In genomic region chr2:101985793-101986164, GRCh38 we compare ENCODE assay signal across 19 cellular contexts. TPM values are rescaled to one million over a fixed set of nuclear protein-coding genes. Genes with fewer than 3 reads are reported as not detected.
DNase-seq lines count a peak whose midpoint lies in the region; ATAC-seq, FAIRE-seq and TF ChIP-seq lines count a peak whose summit lies in the region.
"Had no signal": no experiment of that assay in that cellular context is flagged by ENCODE, and none has a peak within 500 bp of the region (broad histone marks: within the 10 kb centered on the region; RNA-seq: fewer than 3 reads in every experiment).

No MANE protein-coding gene starts in this region.

- no peak for TF ChIP-seq RAD21 in HepG2 (CRISPR knock-in tag; IDR thresholded peaks at IDR 0.05)

- H3K36me3 Mint-ChIP-seq in neural crest cell (ENCODE audit: low read depth): no peaks in the 10 kb centered on the region

- CTCF ChIA-PET in HepG2 (lab: Yijun Ruan, JAX; ENCODE audit: low intra/inter-chr PET ratio, low total read pairs): no interaction called here

- in situ Hi-C loops in HepG2 (cut with HindIII; ENCODE audit: extremely low pct_ligation_motif_present, low pct_unique_long_range_greater_than_20kb): no loop called here

- no peaks in the 10 kb centered on the region for H3K9me3 Mint-ChIP-seq in neural crest cell

- TF ChIP-seq EP300 in HepG2 (IDR thresholded peaks at IDR 0.05; ENCODE audit: low read depth in 2 of 2, low read length in 2 of 2): no peak
- TF ChIP-seq EP300 in HepG2 (CRISPR knock-in tag; IDR thresholded peaks at IDR 0.05; ENCODE audit: borderline replicate concordance): no peak

- H3K9ac ChIP-seq in HepG2 (ENCODE audit: insufficient read depth, low read depth, low read length): no peak overlapping the region

- POLR2A ChIA-PET in HepG2 (lab: Yijun Ruan, JAX): interaction anchor here (3.0 to 5.0 kb wide), 2 partner anchors 13 to 24 kb away, joined by 27 to 58 read pairs; no protein-coding TSS in a partner anchor

- H3K27ac ChIP-seq in HepG2 (ENCODE audit: extremely low read length, insufficient read depth, low read length) (no peak overlapping the region), right lobe of liver (no peak overlapping the region), esophagus (ENCODE audit: low read depth in 2 of 2, low read length in 1 of 2) (peak overlapping the region; percentile 1 to 16)
- H3K27ac ChIP-seq: A549, C4-2B had no signal

- H2AFZ ChIP-seq in HepG2 (ENCODE audit: low read length): no peak overlapping the region

- H3K27me3 Mint-ChIP-seq in neural crest cell (ENCODE audit: low read depth): peaks cover 3% of the 10 kb centered on the region

- DNase-seq in HepG2 (ENCODE audit: low spot score) (no peak), right lobe of liver (no peak), neural crest cell (ENCODE audit: low read depth, low spot score) (no peak), SKM-1 treated with dmso at 0.1 percent for 144 hours (lab: John Stamatoyannopoulos, UW; ENCODE audit: unreplicated experiment) (no peak)
- DNase-seq: HCEC 1CT, NCI-H1048, NCI-H146, NCI-H2081 treated with DMSO at 0.1 percent for 48 hours, NCI-H226, NCI-H526 treated with DMSO at 0.1 percent for 48 hours, OCI-M1 had no signal

- H3K36me3 ChIP-seq in HepG2 (replicated peaks in 1 of 2; ENCODE audit: control insufficient read depth in 1 of 2, insufficient read depth in 2 of 2, low read length in 2 of 2): no peaks in the 10 kb centered on the region
- H3K36me3 ChIP-seq in right lobe of liver: no peaks in the 10 kb centered on the region
- H3K36me3 ChIP-seq in esophagus (ENCODE audit: control insufficient read depth in 2 of 2, insufficient read depth in 2 of 2, low read length in 1 of 2): no peaks in the 10 kb centered on the region

- peaks cover 53% of the 10 kb centered on the region for H3K4me1 ChIP-seq in HepG2 (ENCODE audit: insufficient read depth, low read length)
- H3K4me1 ChIP-seq in right lobe of liver: peaks cover 0 to 15% (median 7%) of the 10 kb centered on the region in 4 donors
- peaks cover 2 to 17% of the 10 kb centered on the region in 2 donors for H3K4me1 ChIP-seq in esophagus (ENCODE audit: control insufficient read depth in 2 of 2, insufficient read depth in 2 of 2, low read length in 1 of 2)
- H3K4me1 ChIP-seq: A549 had no signal

- H3K4me1 Mint-ChIP-seq in neural crest cell: peaks cover 13% of the 10 kb centered on the region

- no peaks in the 10 kb centered on the region for H3K9me3 ChIP-seq in HepG2 (ENCODE audit: low read length)
- H3K9me3 ChIP-seq in right lobe of liver: no peaks in the 10 kb centered on the region
- H3K9me3 ChIP-seq in esophagus (ENCODE audit: control insufficient read depth in 2 of 2, insufficient read depth in 1 of 2, low read depth in 1 of 2, low read length in 1 of 2): no peaks in the 10 kb centered on the region
- H3K9me3 ChIP-seq: A549 had no signal

- ATAC-seq in HepG2: no peak
- no peak for ATAC-seq in right lobe of liver
- no peak for ATAC-seq in HG03442 (IDR thresholded peaks at IDR 0.05; ENCODE audit: unreplicated experiment)
- ATAC-seq in HG02623 (IDR thresholded peaks at IDR 0.05; ENCODE audit: unreplicated experiment): no peak
- ATAC-seq: A549 had no signal

- peak overlapping the region in 1 of 3 experiments; percentile 50; a peak in 2 of 6 replicates for H3K4me3 ChIP-seq in HepG2 (replicated peaks in 1 of 3; ENCODE audit: insufficient read depth in 1 of 3, low read depth in 2 of 3, low read length in 3 of 3)
- no peak overlapping the region for H3K4me3 ChIP-seq in right lobe of liver
- no peak overlapping the region for H3K4me3 ChIP-seq in esophagus (ENCODE audit: low read depth in 1 of 2, low read length in 2 of 2)
- H3K4me3 ChIP-seq: A549 had no signal

- intact Hi-C loops in HepG2 (cut with micrococcal nuclease; ENCODE audit: unreplicated experiment) (loop anchor here (2.0 to 10.0 kb wide), 4 partner anchors 23 to 101 kb away; no protein-coding TSS in a partner anchor), right lobe of liver (cut with DNase I) (loop anchor here in 1 of 2 donors (10.0 kb wide), 1 partner anchor 91 kb away; no protein-coding TSS in a partner anchor)

- peak overlapping the region; percentile 23 for H3K27ac Mint-ChIP-seq in neural crest cell (ENCODE audit: unreplicated experiment)

- H3K27me3 ChIP-seq in HepG2 (ENCODE audit: control insufficient read depth in 1 of 2, insufficient read depth in 2 of 2, low read length in 2 of 2) (peaks cover 0 to 19% of the 10 kb centered on the region in 2 experiments; a peak in 3 of 5 replicates), right lobe of liver (no peaks in the 10 kb centered on the region), esophagus (ENCODE audit: control insufficient read depth in 1 of 2, insufficient read depth in 2 of 2, low read length in 2 of 2) (no peaks in the 10 kb centered on the region)

- no peak for TF ChIP-seq CTCF in HepG2 (CRISPR knock-in tag; IDR thresholded peaks at IDR 0.05)
- TF ChIP-seq CTCF in right lobe of liver (IDR thresholded peaks at IDR 0.05): no peak
- TF ChIP-seq CTCF in neural crest cell (conservative IDR thresholded peaks at IDR 0.05): no peak

- BruUV-seq in HepG2 (replicated peaks; lab: Mats Ljungman, UMichigan): no TSS peak

- peak overlapping the region; percentile 76 for H3K4me2 ChIP-seq in HepG2 (ENCODE audit: low read depth, low read length)
- H3K4me2 ChIP-seq: A549 had no signal

- no peaks in the 10 kb centered on the region for H3K79me2 ChIP-seq in HepG2 (ENCODE audit: insufficient read depth, low read length)

- FAIRE-seq in HepG2 (lab: Jason Lieb, UNC): no peak
- FAIRE-seq: A549, G401.6, GM12892, GM19239 had no signal

- no peak for TF ChIP-seq POLR2A in HepG2 (IDR thresholded peaks at IDR 0.05; ENCODE audit: insufficient read depth in 1 of 2, low read depth in 2 of 2, low read length in 2 of 2)
- no peak for TF ChIP-seq POLR2A in right lobe of liver (IDR thresholded peaks at IDR 0.05)

- no peak overlapping the region for H3K4me3 Mint-ChIP-seq in neural crest cell

- H4K20me1 ChIP-seq in HepG2 (ENCODE audit: insufficient read depth, low read length): no peaks in the 10 kb centered on the region

- 28% methylated on average over 7 of the region's 7 CpGs for WGBS in HepG2 (ENCODE audit: low lambda C conversion rate)
- WGBS in right lobe of liver (ENCODE audit: insufficient coverage, low coverage, low lambda C conversion rate, missing lambda C conversion rate): 95% methylated on average over 3 of the region's 7 CpGs
- WGBS in esophagus, 2 donors: 54 to 63% methylated on average over 7 of the region's 7 CpGs

TF ChIP-seq in HepG2, 621 proteins besides CTCF, POLR2A, EP300 and RAD21 (continues in another document):
- TF ChIP-seq ZNF180 (CRISPR knock-in tag; IDR thresholded peaks at IDR 0.05; ENCODE audit: borderline replicate concordance, low read depth): no peak
- TF ChIP-seq ZBTB34 (CRISPR knock-in tag; IDR thresholded peaks at IDR 0.05): no peak
- no peak for TF ChIP-seq DNMT1 (CRISPR knock-in tag; IDR thresholded peaks at IDR 0.05)
- no peak for TF ChIP-seq ZNF18 (CRISPR knock-in tag; IDR thresholded peaks at IDR 0.05; ENCODE audit: insufficient replicate concordance)

RNA-seq across cellular contexts. Expression of gene IL1R2, which starts 6.0 kb away (rescaled TPM):
- total RNA-seq in HepG2 (2016; rRNA removed; fragmentation: Illumina TruSeq; extraction: Trizol): 1.9 and 3.6 TPM in 2 replicates
- 0.88 and 1.0 TPM in 2 replicates for total RNA-seq in HepG2 (2016; cell fraction: cytosol; rRNA removed; fragmentation: Illumina TruSeq; extraction: Trizol; ENCODE audit: low read depth)
- total RNA-seq in HepG2 (2016; cell fraction: insoluble cytoplasmic fraction; rRNA removed; fragmentation: Illumina TruSeq; extraction: Trizol): 2.6 and 4.1 TPM in 2 replicates
- 0.93 and 1.1 TPM in 2 replicates for total RNA-seq in HepG2 (2016; cell fraction: membrane; rRNA removed; fragmentation: Illumina TruSeq; extraction: Trizol)
- total RNA-seq in HepG2 (2016; cell fraction: nucleus; rRNA removed; fragmentation: Illumina TruSeq; extraction: Trizol): 2.8 and 3.1 TPM in 2 replicates
- 4.7 and 7.3 TPM in 2 replicates for polyA plus RNA-seq in HepG2 (2011; rRNA removed)
- 6.0 and 6.1 TPM in 2 replicates for polyA plus RNA-seq in HepG2 (2011; cell fraction: cytosol; rRNA removed)
- polyA plus RNA-seq in HepG2 (2011; cell fraction: nucleus; rRNA removed): 2.0 and 2.8 TPM in 2 replicates
- 3.1 and 4.5 TPM in 2 replicates for polyA plus RNA-seq in HepG2 (2012)
- 1.2 and 1.3 TPM in 2 replicates for polyA plus RNA-seq in HepG2 (2016; cell fraction: cytosol; fragmentation: Illumina TruSeq; extraction: Trizol; ENCODE audit: low read depth)
- 1.8 and 3.2 TPM in 2 replicates for polyA plus RNA-seq in HepG2 (2016; cell fraction: insoluble cytoplasmic fraction; fragmentation: Illumina TruSeq; extraction: Trizol; ENCODE audit: low read depth)
- 0.65 and 1.0 TPM in 2 replicates for polyA plus RNA-seq in HepG2 (2016; cell fraction: membrane; fragmentation: Illumina TruSeq; extraction: Trizol; ENCODE audit: low read depth)
- polyA plus RNA-seq in HepG2 (2016; cell fraction: nucleus; fragmentation: Illumina TruSeq; extraction: Trizol; ENCODE audit: insufficient read depth, low read depth): 3.7 and 3.8 TPM in 2 replicates
- polyA minus RNA-seq in HepG2 (2011; rRNA and poly(A)+ RNA removed; ENCODE audit: low replicate concordance): 4.2 TPM in 1 of 2 replicates, not detected in the other
- 3.3 and 3.6 TPM in 2 replicates for polyA minus RNA-seq in HepG2 (2011; cell fraction: cytosol; rRNA and poly(A)+ RNA removed)
- 2.3 and 2.5 TPM in 2 replicates for polyA minus RNA-seq in HepG2 (2011; cell fraction: nucleus; rRNA and poly(A)+ RNA removed)
- 10 to 100 TPM in 4 of 6 experiments, 1 to 10 TPM in 2; 5.5 to 22.8 (median 12.3) TPM for total RNA-seq in right lobe of liver
- polyA plus RNA-seq in esophagus: 10 to 100 TPM; 67.2 to 67.4 TPM
- not detected in 2 replicates for total RNA-seq in neural crest cell

Comparison
In these comparisons a context has a peak if more than half of its experiments do, and no peak if none do; other contexts are left out.
1. H3K27ac ChIP-seq: peak in esophagus (2 of 2); none in HepG2 (single experiment) and right lobe of liver (0 of 3).